ENCODE assay signal across 8 cellular contexts in the genomic region with DNA sequence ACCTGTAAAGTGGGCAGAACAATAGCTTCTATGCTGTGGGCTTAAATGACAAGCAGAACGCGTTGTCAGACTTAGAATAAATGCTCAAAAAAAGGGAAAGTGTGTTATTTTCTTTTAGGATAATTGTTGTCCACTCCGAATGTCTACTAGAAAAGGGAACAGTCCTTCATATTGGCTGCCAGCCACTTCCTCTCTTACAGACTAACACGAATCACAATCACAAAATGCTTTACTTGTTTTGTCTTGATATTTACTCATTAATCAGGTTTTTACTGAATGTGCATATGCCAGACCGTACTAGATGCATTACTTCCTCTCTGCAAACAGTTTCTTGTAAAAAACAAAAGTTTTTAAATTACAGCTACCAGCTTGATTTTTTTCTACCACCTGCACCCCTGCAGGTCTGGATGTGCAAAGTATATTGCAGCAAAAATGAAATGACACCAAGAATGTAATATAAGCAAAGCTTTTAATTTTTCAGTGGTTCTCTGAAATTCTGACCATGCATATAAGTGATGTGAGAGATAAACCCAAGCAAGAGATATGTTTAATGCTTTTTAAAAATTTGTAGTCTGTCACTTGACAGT.
DNase-seq lines count a peak whose midpoint lies in the region; TF ChIP-seq lines count a peak whose summit lies in the region.

No MANE protein-coding gene starts in this region.

- H3K36me3 ChIP-seq in SU-DHL-6 (ENCODE audit: low read length): no peaks in the 10 kb centered on the region

- H3F3A ChIP-seq in SU-DHL-6 (ENCODE audit: insufficient read depth): peaks cover 10% of the 10 kb centered on the region; the same call in 1 of the 2 replicates

- TF ChIP-seq CTCF in SU-DHL-6 (IDR thresholded peaks at IDR 0.05; ENCODE audit: insufficient read depth, low read length, poor library complexity, severe bottlenecking): no peak
- no peak for TF ChIP-seq CTCF in fibroblast of pulmonary artery (IDR thresholded peaks at IDR 0.05; ENCODE audit: low read length, missing control alignments)

- H3K4me2 ChIP-seq in SU-DHL-6 (ENCODE audit: low read depth, low read length, poor library complexity, severe bottlenecking): peak overlapping the region; percentile 77

- peak overlapping the region; percentile 92 for H3K9ac ChIP-seq in SU-DHL-6 (ENCODE audit: low read length)

- no peaks in the 10 kb centered on the region for H4K20me1 ChIP-seq in SU-DHL-6 (ENCODE audit: low read depth, low read length)

- H3K27ac ChIP-seq in SU-DHL-6 (ENCODE audit: low read depth, low read length): peak overlapping the region; percentile 74
- peak overlapping the region in 20 of 21 experiments; percentile 80 to 98 (median 91) for H3K27ac ChIP-seq in skin epidermis

- peak overlapping the region; percentile 88 for H3K4me3 ChIP-seq in SU-DHL-6 (ENCODE audit: insufficient read depth, low read length, poor library complexity, severe bottlenecking)
- H3K4me3 ChIP-seq in fibroblast of pulmonary artery (replicated peaks; ENCODE audit: low read depth, low read length): peak overlapping the region; percentile 96
- H3K4me3 ChIP-seq in skin epidermis: peak overlapping the region; percentile 85 to 100 (median 96)

- peaks cover 60% of the 10 kb centered on the region for H3K79me2 ChIP-seq in SU-DHL-6 (ENCODE audit: insufficient read depth, low read length)

- H3K27me3 ChIP-seq in SU-DHL-6 (ENCODE audit: low read length): no peaks in the 10 kb centered on the region

- H3K9me2 ChIP-seq in SU-DHL-6 (replicated peaks; ENCODE audit: insufficient read depth, low read length): no peaks in the 10 kb centered on the region

- no peaks in the 10 kb centered on the region for H3K9me3 ChIP-seq in SU-DHL-6 (ENCODE audit: insufficient read depth, low read length)

- peak overlapping the region; percentile 49 for H2AFZ ChIP-seq in SU-DHL-6 (ENCODE audit: low read depth, low read length, severe bottlenecking)

- DNase-seq in NCI-H1092 treated with DMSO at 0.1 percent for 48 hours (lab: John Stamatoyannopoulos, UW): peak; percentile 45
- DNase-seq in NCI-H1092 (lab: John Stamatoyannopoulos, UW): no peak
- no peak for DNase-seq in fibroblast of pulmonary artery (ENCODE audit: low read depth)
- no peak for DNase-seq in SHP77 treated with DMSO at 0.1 percent for 48 hours (lab: John Stamatoyannopoulos, UW)
- DNase-seq in glomerular visceral epithelial cell (ENCODE audit: extremely low spot score): no peak
- no peak for DNase-seq in effector CD4-positive, alpha-beta T cell
